Comparison of ENCODE assay signal across 15 cellular contexts in the genomic region with DNA sequence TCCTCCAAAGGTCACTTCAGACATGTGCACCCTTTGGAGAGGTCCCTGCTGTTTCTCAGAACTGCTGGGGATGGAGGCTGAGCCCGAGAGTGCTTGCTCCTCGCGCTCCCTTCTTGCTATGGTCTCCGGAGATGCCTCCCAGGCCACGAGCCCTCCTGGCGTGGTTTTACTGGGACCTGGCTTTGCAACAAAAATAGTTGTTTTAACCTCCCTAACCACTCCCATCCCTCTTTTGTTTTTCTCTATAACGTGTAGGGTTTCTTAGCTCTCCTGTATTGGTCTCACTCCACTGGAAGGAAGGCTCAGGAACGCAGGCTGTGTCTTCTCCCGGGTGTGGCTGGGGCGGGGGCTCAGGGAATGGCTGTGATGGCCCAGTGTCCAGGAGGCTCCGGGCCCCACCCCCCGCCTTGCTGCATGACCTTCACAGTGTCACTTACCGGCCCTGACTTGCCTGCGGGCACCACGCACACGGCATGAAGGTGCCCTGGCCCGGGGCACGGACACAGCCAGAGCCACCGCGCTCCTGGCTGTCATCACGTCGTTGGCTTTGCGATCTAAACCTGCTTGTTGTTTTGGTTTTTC. TPM values are rescaled to one million over a fixed set of nuclear protein-coding genes. Genes with fewer than 3 reads are reported as not detected.
DNase-seq lines count a peak whose midpoint lies in the region; ATAC-seq, FAIRE-seq and TF ChIP-seq lines count a peak whose summit lies in the region.
"Had no signal": no experiment of that assay in that cellular context is flagged by ENCODE, and none has a peak within 500 bp of the region (broad histone marks: within the 10 kb centered on the region; RNA-seq: fewer than 3 reads in every experiment).

No MANE protein-coding gene starts in this region.

- H3K27me3 ChIP-seq in H1 (replicated peaks in 1 of 4; ENCODE audit: control insufficient read depth in 3 of 4, extremely low read depth in 1 of 4, insufficient read depth in 3 of 4, low read length in 3 of 4) (no peaks in the 10 kb centered on the region), neuronal stem cell (ENCODE audit: control insufficient read depth in 3 of 3, insufficient read depth in 3 of 3, low read depth in 1 of 3, low read length in 3 of 3) (no peaks in the 10 kb centered on the region)
- H3K27me3 ChIP-seq: left lung had no signal

- TF ChIP-seq CTCF in HEK293 (tag by site-specific recombination; IDR thresholded peaks at IDR 0.05) = no peak
- no peak for TF ChIP-seq CTCF in H1 (IDR thresholded peaks at IDR 0.05; ENCODE audit: control extremely low read depth in 1 of 3, insufficient read depth in 1 of 3, low read depth in 1 of 3, low read length in 3 of 3)
- TF ChIP-seq CTCF in coronary artery (IDR thresholded peaks at IDR 0.05) = no peak

- POLR2A ChIA-PET in HEK293 (lab: Yijun Ruan, JAX) (no interaction called here), H1 (lab: Charles Lee; ENCODE audit: partially characterized antibody) (interaction anchor here (0.6 to 1.2 kb wide), 2 partner anchors 8 to 10 kb away, joined by 3 read pairs; no protein-coding TSS in a partner anchor)

- no peak overlapping the region for H3K56ac ChIP-seq in H1 (replicated peaks; ENCODE audit: insufficient read length, low read depth, low read length)

- peaks cover 15 to 33% of the 10 kb centered on the region in 2 experiments for H4K20me1 ChIP-seq in H1 (replicated peaks in 1 of 2; ENCODE audit: control insufficient read depth in 1 of 2, insufficient read depth in 2 of 2, low read length in 2 of 2)

- H3K27ac ChIP-seq in HEK293 (ENCODE audit: extremely low read depth, low read depth, low read length) = no peak overlapping the region
- no peak overlapping the region for H3K27ac ChIP-seq in H1 (ENCODE audit: low read depth, low read length)
- H3K27ac ChIP-seq in neuronal stem cell (replicated peaks; ENCODE audit: low read length) = no peak overlapping the region
- H3K27ac ChIP-seq in coronary artery = no peak overlapping the region
- H3K27ac ChIP-seq: left lung had no signal

- H2BK120ac ChIP-seq in H1 (replicated peaks; ENCODE audit: low read depth, low read length) (no peak overlapping the region), neuronal stem cell (ENCODE audit: low read depth, low read length) (no peak overlapping the region)

- peaks cover 22 to 85% of the 10 kb centered on the region in 2 experiments for H3K79me2 ChIP-seq in H1 (ENCODE audit: control insufficient read depth in 1 of 2, insufficient read depth in 2 of 2, low read length in 2 of 2)

- no peak for DNase-seq in H1 (ENCODE audit: low read depth in 1 of 2, low spot score in 2 of 2)
- DNase-seq in neuronal stem cell (ENCODE audit: low spot score) = no peak
- no peak for DNase-seq in HUDEP-2 (lab: John Stamatoyannopoulos, UW; ENCODE audit: unreplicated experiment in 76 of 76)
- no peak for DNase-seq in coronary artery (ENCODE audit: low spot score)
- DNase-seq: activated CD4-positive, alpha-beta memory T cell treated with anti-CD3 and anti-CD28 coated beads for 36 hours; amniotic stem cell; cerebellar nuclear complex; DMS 273 treated with DMSO at 0.1 percent for 48 hours; naive B cell; NCI-H1092; NCI-H774 had no signal

- peak overlapping the region; percentile 76 for H4K91ac ChIP-seq in H1 (replicated peaks; ENCODE audit: insufficient read length, low read length)
- no peak overlapping the region for H4K91ac ChIP-seq in neuronal stem cell (ENCODE audit: low read depth, low read length, poor library complexity)

- FAIRE-seq in H1 (lab: Jason Lieb, UNC) = no peak
- FAIRE-seq: GM18507 had no signal

- no peak for TF ChIP-seq POLR2A in H1 (IDR thresholded peaks at IDR 0.05; ENCODE audit: control extremely low read depth in 1 of 2, low read depth in 2 of 2, low read length in 2 of 2)

- peak overlapping the region; percentile 56 for H3K18ac ChIP-seq in H1 (ENCODE audit: extremely low read depth, low read length)
- no peak overlapping the region for H3K18ac ChIP-seq in neuronal stem cell (ENCODE audit: low read length)

- H2BK5ac ChIP-seq in H1 (ENCODE audit: low read depth, low read length) (peak overlapping the region; percentile 52; the same call in 1 of the 2 replicates), neuronal stem cell (ENCODE audit: low read length) (no peak overlapping the region)

- H2AFZ ChIP-seq in H1 (ENCODE audit: low read length) (no peak overlapping the region), neuronal stem cell (ENCODE audit: low read length) (no peak overlapping the region)

- TF ChIP-seq EP300 in H1 (IDR thresholded peaks at IDR 0.05; ENCODE audit: borderline replicate concordance in 1 of 2, low read depth in 2 of 2, low read length in 2 of 2) = no peak

- H3K4me3 ChIP-seq in HEK293 (ENCODE audit: low read depth, low read length) (no peak overlapping the region), H1 (ENCODE audit: extremely low read depth in 1 of 4, insufficient read depth in 2 of 4, low read depth in 3 of 4, low read length in 4 of 4) (no peak overlapping the region), neuronal stem cell (ENCODE audit: low read length in 2 of 2) (no peak overlapping the region), coronary artery (no peak overlapping the region)
- H3K4me3 ChIP-seq: left lung had no signal

- no peak for ATAC-seq in HG03571 (IDR thresholded peaks at IDR 0.05; ENCODE audit: unreplicated experiment)
- ATAC-seq: left lung had no signal

- H2AK5ac ChIP-seq in H1 (ENCODE audit: low read depth, low read length) (peak overlapping the region; percentile 68; the same call in 1 of the 2 replicates), neuronal stem cell (ENCODE audit: low read depth, low read length) (no peak overlapping the region)

- H2BK12ac ChIP-seq in H1 (ENCODE audit: low read depth, low read length) (no peak overlapping the region), neuronal stem cell (ENCODE audit: low read length) (no peak overlapping the region)

- H3K9ac ChIP-seq in H1 (replicated peaks in 1 of 4; ENCODE audit: extremely low read depth in 1 of 4, low read depth in 3 of 4, low read length in 3 of 4) (no peak overlapping the region), neuronal stem cell (ENCODE audit: low read depth, low read length, poor library complexity) (peak overlapping the region; percentile 38)

- H3K36me3 ChIP-seq in HEK293 (ENCODE audit: control insufficient read depth in 2 of 2, insufficient read depth in 1 of 2, low read length in 2 of 2) (peaks cover 0 to 72% of the 10 kb centered on the region in 2 experiments; a peak in 1 of 3 replicates), H1 (ENCODE audit: control insufficient read depth in 2 of 4, insufficient read depth in 4 of 4, low read length in 3 of 4) (peaks cover 7 to 18% (median 8%) of the 10 kb centered on the region in 4 experiments; a peak in 5 of 8 replicates), neuronal stem cell (replicated peaks in 1 of 2; ENCODE audit: control insufficient read depth in 2 of 2, insufficient read depth in 2 of 2, low read length in 2 of 2) (peaks cover 23 to 70% of the 10 kb centered on the region in 2 donors)

- H3K4me1 ChIP-seq in HEK293 (ENCODE audit: control insufficient read depth, insufficient read depth, low read length) (no peaks in the 10 kb centered on the region), H1 (replicated peaks in 1 of 4; ENCODE audit: control insufficient read depth in 3 of 4, insufficient read depth in 4 of 4, low read length in 3 of 4) (peaks cover 3 to 24% (median 6%) of the 10 kb centered on the region in 4 experiments), neuronal stem cell (ENCODE audit: control insufficient read depth in 2 of 2, insufficient read depth in 1 of 2, low read depth in 1 of 2, low read length in 2 of 2) (peaks cover 5 to 7% of the 10 kb centered on the region in 2 donors)

- H3K14ac ChIP-seq in H1 (ENCODE audit: insufficient read length) = no peak overlapping the region
- peak overlapping the region; percentile 65 for H3K14ac ChIP-seq in neuronal stem cell (ENCODE audit: low read length)

- H3K4ac ChIP-seq in H1 (replicated peaks; ENCODE audit: insufficient read length, low read depth, low read length) (no peak overlapping the region), neuronal stem cell (ENCODE audit: low read length) (no peak overlapping the region)

- CTCF ChIA-PET in HEK293 (lab: Yijun Ruan, JAX) = interaction anchor here (0.5 to 0.7 kb wide), 2 partner anchors 10 to 15 kb away, joined by 3 to 5 read pairs; no protein-coding TSS in a partner anchor
- CTCF ChIA-PET in H1 (lab: Charles Lee; ENCODE audit: partially characterized antibody) = no interaction called here

- H3K9me3 ChIP-seq in HEK293 (ENCODE audit: control insufficient read depth, insufficient read depth, low read depth, low read length) = no peaks in the 10 kb centered on the region
- H3K9me3 ChIP-seq in H1 (ENCODE audit: insufficient read depth in 2 of 2, low read depth in 1 of 2, low read length in 1 of 2) = no peaks in the 10 kb centered on the region
- H3K9me3 ChIP-seq in neuronal stem cell (replicated peaks in 1 of 2; ENCODE audit: control insufficient read depth in 2 of 2, insufficient read depth in 1 of 2, low read depth in 1 of 2, low read length in 2 of 2) = no peaks in the 10 kb centered on the region
- H3K9me3 ChIP-seq: left lung had no signal

- H3K23ac ChIP-seq in H1 (ENCODE audit: insufficient read length) (no peak overlapping the region), neuronal stem cell (ENCODE audit: low read depth, low read length, poor library complexity) (no peak overlapping the region)

- 0 out of 2 replicates have a peak overlapping the region, but pooled peaks have one; percentile 61 for H2BK20ac ChIP-seq in H1 (ENCODE audit: low read length)

- H2BK15ac ChIP-seq in H1 (ENCODE audit: low read length) = peak overlapping the region; percentile 24; the same call in 1 of the 2 replicates
- H2BK15ac ChIP-seq in neuronal stem cell (ENCODE audit: low read length) = no peak overlapping the region

- TF ChIP-seq RAD21 in H1 (IDR thresholded peaks at IDR 0.05 in 1 of 2, conservative IDR thresholded peaks at IDR 0.05 in 1 of 2; ENCODE audit: low read depth in 2 of 2, low read length in 2 of 2) = no peak

- no peaks in the 10 kb centered on the region for H3K23me2 ChIP-seq in H1 (ENCODE audit: low read depth, low read length)

- H4K5ac ChIP-seq in H1 (ENCODE audit: insufficient read length, low read depth, low read length) = no peak overlapping the region

- WGBS in H1 (ENCODE audit: extremely low coverage in 1 of 2, insufficient coverage in 1 of 2, insufficient read length in 1 of 2, insufficient replicate concordance in 2 of 2, low coverage in 1 of 2, low lambda C conversion rate in 2 of 2, missing lambda C conversion rate in 1 of 2), 2 experiments = 86% methylated on average over 18 of the region's 23 CpGs; no CpG with 5 or more reads in 1 of the 2 experiments
- WGBS in neuronal stem cell (ENCODE audit: extremely low coverage in 2 of 2, insufficient read length in 2 of 2, insufficient replicate concordance in 1 of 2), 2 donors = no CpG with 5 or more reads among the region's 23 CpGs

- H3K4me2 ChIP-seq in H1 (ENCODE audit: insufficient read depth in 1 of 2, low read depth in 2 of 2, low read length in 2 of 2) = 0 out of 4 replicates have a peak overlapping the region, but pooled peaks of 1 of the 2 experiments have one; percentile 5
- H3K4me2 ChIP-seq in neuronal stem cell (ENCODE audit: insufficient read depth, low read length, poor library complexity, severe bottlenecking) = no peak overlapping the region

- H3K79me1 ChIP-seq in H1 (ENCODE audit: low read depth, low read length) (peaks cover 24% of the 10 kb centered on the region; the same call in 1 of the 2 replicates), neuronal stem cell (ENCODE audit: low read depth, low read length) (peaks cover 39% of the 10 kb centered on the region)

- H4K8ac ChIP-seq in H1 (ENCODE audit: extremely low read depth, insufficient read depth, low read length) (peak overlapping the region; percentile 45; the same call in 1 of the 2 replicates), neuronal stem cell (ENCODE audit: low read depth, low read length) (no peak overlapping the region)

RNA-seq across cellular contexts. Expression of a gene that starts 5.6 kb away (rescaled TPM):
- total RNA-seq in H1 (2021; fragmentation: NEBNext Ultra II Directional; extraction: Animal tissue kit (Norgen Biotek cat#: 25700)) = 48.7 and 52.4 TPM in 2 replicates
- 68.2 and 108 TPM in 2 replicates for polyA plus RNA-seq in H1 (2011; rRNA removed)
- polyA plus RNA-seq in H1 (2011; cell fraction: cytosol; rRNA removed) = 69.7 TPM
- 197 TPM for polyA plus RNA-seq in H1 (2011; cell fraction: nucleus; rRNA removed)
- 33.3 to 60.1 TPM (median 54.3 TPM) in 4 replicates for polyA plus RNA-seq in H1 (2012, experiment 1 of 2)
- 51.9 TPM for polyA plus RNA-seq in H1 (2012, experiment 2 of 2)
- 42.4 TPM for polyA plus RNA-seq in H1 (2013, experiment 1 of 2)
- polyA plus RNA-seq in H1 (2013, experiment 2 of 2) = 39.1 TPM
- 49.6 and 57.3 TPM in 2 replicates for polyA minus RNA-seq in H1 (2011; rRNA and poly(A)+ RNA removed)
- polyA minus RNA-seq in H1 (2011; cell fraction: cytosol; rRNA and poly(A)+ RNA removed) = 38.8 TPM
- polyA minus RNA-seq in H1 (2011; cell fraction: nucleus; rRNA and poly(A)+ RNA removed) = 51.9 TPM
- 27.4 TPM for polyA plus RNA-seq in neuronal stem cell (2013, experiment 1 of 2)
- 26.0 TPM for polyA plus RNA-seq in neuronal stem cell (2013, experiment 2 of 2)

RNA-seq across cellular contexts. Expression of a gene that starts 13.8 kb away (rescaled TPM):
- 18.0 and 20.0 TPM in 2 replicates for total RNA-seq in H1 (2021; fragmentation: NEBNext Ultra II Directional; extraction: Animal tissue kit (Norgen Biotek cat#: 25700))
- 20.7 and 24.6 TPM in 2 replicates for polyA plus RNA-seq in H1 (2011; rRNA removed)
- polyA plus RNA-seq in H1 (2011; cell fraction: cytosol; rRNA removed) = 19.7 TPM
- polyA plus RNA-seq in H1 (2011; cell fraction: nucleus; rRNA removed) = 185 TPM
- polyA plus RNA-seq in H1 (2012, experiment 1 of 2) = 20.7 to 42.8 TPM (median 32.2 TPM) in 4 replicates
- 11.9 TPM for polyA plus RNA-seq in H1 (2012, experiment 2 of 2)
- 14.6 TPM for polyA plus RNA-seq in H1 (2013, experiment 1 of 2)
- polyA plus RNA-seq in H1 (2013, experiment 2 of 2) = 13.7 TPM
- polyA minus RNA-seq in H1 (2011; rRNA and poly(A)+ RNA removed) = 5.2 and 7.0 TPM in 2 replicates
- 5.6 TPM for polyA minus RNA-seq in H1 (2011; cell fraction: cytosol; rRNA and poly(A)+ RNA removed)
- polyA minus RNA-seq in H1 (2011; cell fraction: nucleus; rRNA and poly(A)+ RNA removed) = 19.3 TPM
- 2.8 TPM for polyA plus RNA-seq in neuronal stem cell (2013, experiment 1 of 2)
- 1.9 TPM for polyA plus RNA-seq in neuronal stem cell (2013, experiment 2 of 2)

RNA-seq across cellular contexts. Expression of a gene that starts 40.9 kb away (rescaled TPM):
- 66.3 and 68.9 TPM in 2 replicates for total RNA-seq in H1 (2021; fragmentation: NEBNext Ultra II Directional; extraction: Animal tissue kit (Norgen Biotek cat#: 25700))
- polyA plus RNA-seq in H1 (2011; rRNA removed) = 55.2 and 94.2 TPM in 2 replicates
- polyA plus RNA-seq in H1 (2011; cell fraction: cytosol; rRNA removed) = 57.0 TPM
- polyA plus RNA-seq in H1 (2011; cell fraction: nucleus; rRNA removed) = 133 TPM
- 35.4 to 56.4 TPM (median 48.3 TPM) in 4 replicates for polyA plus RNA-seq in H1 (2012, experiment 1 of 2)
- polyA plus RNA-seq in H1 (2012, experiment 2 of 2) = 55.4 TPM
- 51.9 TPM for polyA plus RNA-seq in H1 (2013, experiment 1 of 2)
- polyA plus RNA-seq in H1 (2013, experiment 2 of 2) = 52.5 TPM
- 13.0 and 16.6 TPM in 2 replicates for polyA minus RNA-seq in H1 (2011; rRNA and poly(A)+ RNA removed)
- 26.2 TPM for polyA minus RNA-seq in H1 (2011; cell fraction: cytosol; rRNA and poly(A)+ RNA removed)
- 24.8 TPM for polyA minus RNA-seq in H1 (2011; cell fraction: nucleus; rRNA and poly(A)+ RNA removed)
- polyA plus RNA-seq in neuronal stem cell (2013, experiment 1 of 2) = 15.1 TPM
- 13.4 TPM for polyA plus RNA-seq in neuronal stem cell (2013, experiment 2 of 2)

RNA-seq across cellular contexts. Expression of a gene that starts 51.4 kb away (rescaled TPM):
- total RNA-seq in H1 (2021; fragmentation: NEBNext Ultra II Directional; extraction: Animal tissue kit (Norgen Biotek cat#: 25700)) = 49.8 and 53.4 TPM in 2 replicates
- polyA plus RNA-seq in H1 (2011; rRNA removed) = 48.7 and 86.4 TPM in 2 replicates
- polyA plus RNA-seq in H1 (2011; cell fraction: cytosol; rRNA removed) = 60.1 TPM
- polyA plus RNA-seq in H1 (2011; cell fraction: nucleus; rRNA removed) = 139 TPM
- polyA plus RNA-seq in H1 (2012, experiment 1 of 2) = 36.0 to 56.2 TPM (median 54.7 TPM) in 4 replicates
- polyA plus RNA-seq in H1 (2012, experiment 2 of 2) = 56.3 TPM
- 29.5 TPM for polyA plus RNA-seq in H1 (2013, experiment 1 of 2)
- polyA plus RNA-seq in H1 (2013, experiment 2 of 2) = 27.5 TPM
- polyA minus RNA-seq in H1 (2011; rRNA and poly(A)+ RNA removed) = 29.0 and 44.4 TPM in 2 replicates
- 38.3 TPM for polyA minus RNA-seq in H1 (2011; cell fraction: cytosol; rRNA and poly(A)+ RNA removed)
- 63.2 TPM for polyA minus RNA-seq in H1 (2011; cell fraction: nucleus; rRNA and poly(A)+ RNA removed)
- 35.7 TPM for polyA plus RNA-seq in neuronal stem cell (2013, experiment 1 of 2)
- 35.1 TPM for polyA plus RNA-seq in neuronal stem cell (2013, experiment 2 of 2)
